Comparison of ENCODE assay signal across 12 cellular contexts in genomic region chr11:101553891-101554292, GRCh38. TPM values are rescaled to one million over a fixed set of nuclear protein-coding genes. Genes with fewer than 3 reads are reported as not detected.
DNase-seq lines count a peak whose midpoint lies in the region; ATAC-seq and TF ChIP-seq lines count a peak whose summit lies in the region.
"Had no signal": no experiment of that assay in that cellular context is flagged by ENCODE, and none has a peak within 500 bp of the region (broad histone marks: within the 10 kb centered on the region; RNA-seq: fewer than 3 reads in every experiment).

No MANE protein-coding gene starts in this region.

- no peak overlapping the region for H3K4me3 ChIP-seq in GM06990 (replicated peaks; ENCODE audit: low read depth, low read length)
- H3K4me3 ChIP-seq in OCI-LY1 (ENCODE audit: low read depth, low read length, poor library complexity, severe bottlenecking), result no peak overlapping the region
- no peak overlapping the region for H3K4me3 ChIP-seq in Peyer's patch

- H3K27ac ChIP-seq in OCI-LY1 (ENCODE audit: low read depth, low read length, poor library complexity, severe bottlenecking), result peak overlapping the region; percentile 80
- no peak overlapping the region for H3K27ac ChIP-seq in Peyer's patch
- H3K27ac ChIP-seq: RWPE1 had no signal

- no peaks in the 10 kb centered on the region for H3K9me2 ChIP-seq in OCI-LY1 (ENCODE audit: low read depth, low read length)

- peaks cover 1% of the 10 kb centered on the region for H3K27me3 Mint-ChIP-seq in chondrocyte (ENCODE audit: low read depth)
- no peaks in the 10 kb centered on the region for H3K27me3 Mint-ChIP-seq in activated CD4-positive, alpha-beta memory T cell treated with anti-CD3 and anti-CD28 coated beads, Interleukin-2, amount 10 ng/mL, durations not matched to agents 7 days and 5 days

- no peak overlapping the region for H3K9ac ChIP-seq in OCI-LY1 (ENCODE audit: low read length)

- H3K36me3 Mint-ChIP-seq in chondrocyte (ENCODE audit: low read depth), result no peaks in the 10 kb centered on the region
- no peaks in the 10 kb centered on the region for H3K36me3 Mint-ChIP-seq in activated CD4-positive, alpha-beta memory T cell treated with anti-CD3 and anti-CD28 coated beads, Interleukin-2, amount 10 ng/mL, durations not matched to agents 7 days and 5 days (ENCODE audit: low read depth)
- H3K36me3 Mint-ChIP-seq: natural killer cell had no signal

- no peaks in the 10 kb centered on the region for H3K79me2 ChIP-seq in OCI-LY1 (ENCODE audit: insufficient read depth, low read length)

- TF ChIP-seq CTCF in GM06990 (IDR thresholded peaks at IDR 0.05; ENCODE audit: insufficient read depth, low read length, poor library complexity, severe bottlenecking), result no peak
- no peak for TF ChIP-seq CTCF in OCI-LY1 (IDR thresholded peaks at IDR 0.05; ENCODE audit: low read length)
- TF ChIP-seq CTCF in Peyer's patch (IDR thresholded peaks at IDR 0.05), result no peak
- TF ChIP-seq CTCF in chondrocyte (IDR thresholded peaks at IDR 0.05), result no peak

- DNase-seq in GM06990 (ENCODE audit: extremely low read depth, insufficient read length) (peak; percentile 57), Peyer's patch (no peak), chondrocyte (ENCODE audit: low spot score) (no peak), HT-29 (ENCODE audit: low spot score) (no peak)
- DNase-seq in activated CD4-positive, alpha-beta memory T cell treated with anti-CD3 and anti-CD28 coated beads, Interleukin-2, amount 10 ng/mL, durations not matched to agents 7 days and 5 days, result no peak
- DNase-seq: natural killer cell had no signal

- no peak overlapping the region for H3K27ac Mint-ChIP-seq in chondrocyte (ENCODE audit: unreplicated experiment)
- H3K27ac Mint-ChIP-seq in activated CD4-positive, alpha-beta memory T cell treated with anti-CD3 and anti-CD28 coated beads, Interleukin-2, amount 10 ng/mL, durations not matched to agents 7 days and 5 days, result no peak overlapping the region
- H3K27ac Mint-ChIP-seq: natural killer cell had no signal

- POLR2A ChIA-PET in activated CD4-positive, alpha-beta memory T cell treated with anti-CD3 and anti-CD28 coated beads, Interleukin-2, amount 10 ng/mL, durations not matched to agents 7 days and 5 days (lab: Charles Lee), result no interaction called here

- H3K4me1 ChIP-seq in OCI-LY1 (ENCODE audit: insufficient read depth, low read length, severe bottlenecking) (peaks cover 21% of the 10 kb centered on the region), Peyer's patch (peaks cover 0 to 4% (median 0%) of the 10 kb centered on the region in 4 donors)

- no peaks in the 10 kb centered on the region for H3K9me3 Mint-ChIP-seq in chondrocyte (ENCODE audit: low read depth)
- H3K9me3 Mint-ChIP-seq in activated CD4-positive, alpha-beta memory T cell treated with anti-CD3 and anti-CD28 coated beads, Interleukin-2, amount 10 ng/mL, durations not matched to agents 7 days and 5 days, result no peaks in the 10 kb centered on the region

- H3K4me2 ChIP-seq in OCI-LY1 (ENCODE audit: low read length), result peak overlapping the region; percentile 46; the same call in 1 of the 2 replicates

- H3K27me3 ChIP-seq in GM06990 (replicated peaks; ENCODE audit: control insufficient read depth, insufficient read depth, low read length) (no peaks in the 10 kb centered on the region), OCI-LY1 (ENCODE audit: insufficient read depth, low read length) (no peaks in the 10 kb centered on the region), Peyer's patch (no peaks in the 10 kb centered on the region)

- ATAC-seq in GM19467 (IDR thresholded peaks at IDR 0.05; ENCODE audit: unreplicated experiment), result peak; percentile 97
- ATAC-seq in HG03045 (IDR thresholded peaks at IDR 0.05; ENCODE audit: unreplicated experiment), result peak; percentile 96
- ATAC-seq: natural killer cell had no signal

- no peaks in the 10 kb centered on the region for H4K20me1 ChIP-seq in OCI-LY1 (ENCODE audit: insufficient read depth, low read length)

- H3K4me3 Mint-ChIP-seq in chondrocyte (ENCODE audit: unreplicated experiment), result no peak overlapping the region
- H3K4me3 Mint-ChIP-seq in activated CD4-positive, alpha-beta memory T cell treated with anti-CD3 and anti-CD28 coated beads, Interleukin-2, amount 10 ng/mL, durations not matched to agents 7 days and 5 days, result no peak overlapping the region
- H3K4me3 Mint-ChIP-seq: natural killer cell had no signal

- CTCF ChIA-PET in activated CD4-positive, alpha-beta memory T cell treated with anti-CD3 and anti-CD28 coated beads, Interleukin-2, amount 10 ng/mL, durations not matched to agents 7 days and 5 days (lab: Charles Lee), result no interaction called here

- H3K36me3 ChIP-seq in GM06990 (ENCODE audit: control insufficient read depth, insufficient read depth, low read length), result no peaks in the 10 kb centered on the region
- no peaks in the 10 kb centered on the region for H3K36me3 ChIP-seq in OCI-LY1 (ENCODE audit: insufficient read depth, low read length)
- H3K36me3 ChIP-seq in Peyer's patch, result no peaks in the 10 kb centered on the region

- no peaks in the 10 kb centered on the region for H3F3A ChIP-seq in OCI-LY1 (ENCODE audit: insufficient read depth, low read length)

- no peak for TF ChIP-seq POLR2A in Peyer's patch (IDR thresholded peaks at IDR 0.05)

- peaks cover 4% of the 10 kb centered on the region; the same call in 1 of the 2 replicates for H3K9me3 ChIP-seq in OCI-LY1 (ENCODE audit: low read length)
- H3K9me3 ChIP-seq in Peyer's patch, result no peaks in the 10 kb centered on the region

- H3K4me1 Mint-ChIP-seq in chondrocyte (ENCODE audit: low read depth), result peaks cover 16% of the 10 kb centered on the region
- H3K4me1 Mint-ChIP-seq in activated CD4-positive, alpha-beta memory T cell treated with anti-CD3 and anti-CD28 coated beads, Interleukin-2, amount 10 ng/mL, durations not matched to agents 7 days and 5 days, result no peaks in the 10 kb centered on the region
- H3K4me1 Mint-ChIP-seq: natural killer cell had no signal

- no peak overlapping the region for H2AFZ ChIP-seq in OCI-LY1 (ENCODE audit: low read length)

RNA-seq across cellular contexts. Expression of gene TRPC6, which starts 29.9 kb away (rescaled TPM):
- total RNA-seq in Peyer's patch (10 to 100 TPM in 1 of 4 donors, 1 to 10 TPM in 2, under 1 TPM in 1; 0.67 to 31.4 (median 1.4) TPM), chondrocyte (0.36 to 0.47 TPM (median 0.46 TPM) in 3 replicates)
- not detected in 2 replicates for total RNA-seq in HT-29 (2014; rRNA removed; shearing (Covaris generic))
- total RNA-seq in activated CD4-positive, alpha-beta memory T cell treated with anti-CD3 and anti-CD28 coated beads, Interleukin-2, amount 10 ng/mL, durations not matched to agents 7 days and 5 days, result not detected
- total RNA-seq: activated CD8-positive, alpha-beta memory T cell treated with anti-CD3 and anti-CD28 coated beads for 36 hours; LHCN-M2 had no signal
